ENCODE assay signal across 8 cellular contexts in genomic region chr14:77037338-77037782, GRCh38. TPM values are rescaled to one million over a fixed set of nuclear protein-coding genes. Genes with fewer than 3 reads are reported as not detected.
DNase-seq lines count a peak whose midpoint lies in the region; ATAC-seq and TF ChIP-seq lines count a peak whose summit lies in the region.

No MANE protein-coding gene starts in this region.

- POLR2A ChIA-PET in A673 (lab: Charles Lee; ENCODE audit: low non-redundant PET) = interaction anchor here (0.6 kb wide), 1 partner anchor 21 kb away, joined by 3 read pairs; no protein-coding TSS in a partner anchor

- H3K36me3 Mint-ChIP-seq in activated naive CD8-positive, alpha-beta T cell treated with anti-CD3 and anti-CD28 coated beads, Interleukin-2, amount 50 U/mL, for 24 hours (ENCODE audit: low read depth) = no peaks in the 10 kb centered on the region

- CTCF ChIA-PET in A673 (lab: Charles Lee) = no interaction called here

- H3K4me3 Mint-ChIP-seq in activated naive CD8-positive, alpha-beta T cell treated with anti-CD3 and anti-CD28 coated beads, Interleukin-2, amount 50 U/mL, for 24 hours = peak overlapping the region; percentile 70

- peaks cover 2% of the 10 kb centered on the region for H3K27me3 Mint-ChIP-seq in activated naive CD8-positive, alpha-beta T cell treated with anti-CD3 and anti-CD28 coated beads, Interleukin-2, amount 50 U/mL, for 24 hours

- DNase-seq in A673 (ENCODE audit: low spot score) (no peak), DMS 273 (lab: John Stamatoyannopoulos, UW; ENCODE audit: unreplicated experiment) (no peak)
- no peak for DNase-seq in activated naive CD8-positive, alpha-beta T cell treated with anti-CD3 and anti-CD28 coated beads, Interleukin-2, amount 50 U/mL, for 24 hours

- no peaks in the 10 kb centered on the region for H3K9me3 ChIP-seq in A673 (ENCODE audit: low read depth, low read length, poor library complexity, severe bottlenecking)
- H3K9me3 ChIP-seq in muscle layer of duodenum (ENCODE audit: control insufficient read depth in 1 of 2, low read length in 2 of 2) = no peaks in the 10 kb centered on the region

- H3K9me3 Mint-ChIP-seq in activated naive CD8-positive, alpha-beta T cell treated with anti-CD3 and anti-CD28 coated beads, Interleukin-2, amount 50 U/mL, for 24 hours = no peaks in the 10 kb centered on the region

- no peak overlapping the region for H3K9ac ChIP-seq in KMS-11

- TF ChIP-seq CTCF in A673 (conservative IDR thresholded peaks at IDR 0.05; ENCODE audit: low read depth, low read length) (no peak), KMS-11 (conservative IDR thresholded peaks at IDR 0.05; ENCODE audit: low read depth, low read length) (no peak)

- 0 out of 2 replicates have a peak, but pooled peaks cover 4% of the 10 kb centered on the region for H3K79me2 ChIP-seq in KMS-11 (ENCODE audit: insufficient read depth, low read depth)

- intact Hi-C loops in A673 (cut with micrococcal nuclease; ENCODE audit: unreplicated experiment) = no loop called here

- H3K27me3 ChIP-seq in A673 (replicated peaks; ENCODE audit: insufficient read depth, low read depth, low read length, poor library complexity) = no peaks in the 10 kb centered on the region
- no peaks in the 10 kb centered on the region for H3K27me3 ChIP-seq in KMS-11 (ENCODE audit: insufficient read depth, low read depth)
- H3K27me3 ChIP-seq in muscle layer of duodenum (ENCODE audit: low read depth, low read length) = no peaks in the 10 kb centered on the region

- no peaks in the 10 kb centered on the region for H4K20me1 ChIP-seq in KMS-11 (ENCODE audit: insufficient read depth)

- H3K36me3 ChIP-seq in A673 (ENCODE audit: insufficient read depth, low read length, poor library complexity, severe bottlenecking) = no peaks in the 10 kb centered on the region
- H3K36me3 ChIP-seq in KMS-11 (ENCODE audit: insufficient read depth) = no peaks in the 10 kb centered on the region
- peaks cover 0 to 6% of the 10 kb centered on the region in 2 donors for H3K36me3 ChIP-seq in muscle layer of duodenum (ENCODE audit: control insufficient read depth in 1 of 2, insufficient read depth in 2 of 2, low read length in 2 of 2)

- H2AFZ ChIP-seq in KMS-11 (ENCODE audit: low read depth) = no peak overlapping the region; the same call in 1 of the 2 replicates

- H3K4me1 ChIP-seq in A673 (ENCODE audit: insufficient read depth, low read length, poor library complexity, severe bottlenecking) (peaks cover 77% of the 10 kb centered on the region), KMS-11 (ENCODE audit: low read depth, poor library complexity, severe bottlenecking) (peaks cover 87% of the 10 kb centered on the region), muscle layer of duodenum (ENCODE audit: control insufficient read depth in 1 of 2, insufficient read depth in 2 of 2, low read length in 2 of 2) (peaks cover 42 to 57% of the 10 kb centered on the region in 2 donors)

- peak overlapping the region; percentile 31 for H3K4me2 ChIP-seq in KMS-11

- no peak for ATAC-seq in activated naive CD8-positive, alpha-beta T cell treated with anti-CD3 and anti-CD28 coated beads, Interleukin-2, amount 50 U/mL, for 24 hours
- no peak for ATAC-seq in GM18502 (IDR thresholded peaks at IDR 0.05; ENCODE audit: poor library complexity, unreplicated experiment)
- no peak for ATAC-seq in HG03378 (IDR thresholded peaks at IDR 0.05; ENCODE audit: unreplicated experiment)
- ATAC-seq in GM21360 (IDR thresholded peaks at IDR 0.05; ENCODE audit: unreplicated experiment) = no peak

- BruUV-seq in A673 (replicated peaks; lab: Mats Ljungman, UMichigan) = no TSS peak

- peak overlapping the region; percentile 92 for H3K27ac ChIP-seq in A673 (ENCODE audit: low read depth, low read length, poor library complexity, severe bottlenecking)
- H3K27ac ChIP-seq in KMS-11 = peak overlapping the region; percentile 98
- H3K27ac ChIP-seq in muscle layer of duodenum (ENCODE audit: low read length) = peak overlapping the region; percentile 85

- peaks cover 91% of the 10 kb centered on the region for H3K4me1 Mint-ChIP-seq in activated naive CD8-positive, alpha-beta T cell treated with anti-CD3 and anti-CD28 coated beads, Interleukin-2, amount 50 U/mL, for 24 hours

- peak overlapping the region; percentile 96 for H3K27ac Mint-ChIP-seq in activated naive CD8-positive, alpha-beta T cell treated with anti-CD3 and anti-CD28 coated beads, Interleukin-2, amount 50 U/mL, for 24 hours

- H3K4me3 ChIP-seq in A673 (ENCODE audit: low read depth, low read length, poor library complexity, severe bottlenecking) (no peak overlapping the region), KMS-11 (IDR thresholded peaks at IDR 0.05; ENCODE audit: insufficient read depth, low read depth, low read length) (no peak overlapping the region), muscle layer of duodenum (ENCODE audit: low read depth in 1 of 2, low read length in 2 of 2) (no peak overlapping the region)

RNA-seq across cellular contexts. Expression of gene IRF2BPL, which starts 8.9 kb away (rescaled TPM):
- 51.2 and 55.9 TPM in 2 replicates for total RNA-seq in A673 (2021)
